7 cellular contexts compared by ENCODE assay signal in genomic region chr20:6051505-6051904, GRCh38. TPM values are rescaled to one million over a fixed set of nuclear protein-coding genes. Genes with fewer than 3 reads are reported as not detected.
DNase-seq lines count a peak whose midpoint lies in the region; ATAC-seq and TF ChIP-seq lines count a peak whose summit lies in the region.

No MANE protein-coding gene starts in this region.

- H3K27me3 ChIP-seq in H7 (ENCODE audit: control insufficient read depth, insufficient read depth, low read length), result peaks cover 35% of the 10 kb centered on the region
- H3K27me3 ChIP-seq in Panc1 (ENCODE audit: control insufficient read depth, insufficient read depth, low read length), result peaks cover 7% of the 10 kb centered on the region

- H3K4me3 ChIP-seq in H7 (ENCODE audit: insufficient read depth, low read depth, low read length), result peak overlapping the region; percentile 49
- H3K4me3 ChIP-seq in Panc1 (ENCODE audit: low read depth in 2 of 2, low read length in 2 of 2), result peak overlapping the region; percentile 34 to 39; a peak in 2 of 4 replicates
- H3K4me3 ChIP-seq in fibroblast of pulmonary artery (replicated peaks; ENCODE audit: low read depth, low read length), result peak overlapping the region; percentile 38

- in situ Hi-C loops in Panc1 (cut with HindIII; ENCODE audit: low pct_unique_long_range_greater_than_20kb, low sequenced_read_pairs), result no loop called here

- no peaks in the 10 kb centered on the region for H3K9me3 ChIP-seq in Panc1 (ENCODE audit: control insufficient read depth, insufficient read depth, low read depth, low read length)

- peaks cover 12% of the 10 kb centered on the region; the same call in 1 of the 2 replicates for H3K4me1 ChIP-seq in Panc1 (ENCODE audit: control insufficient read depth, insufficient read depth, low read length)

- ATAC-seq in Panc1, result no peak
- no peak for ATAC-seq in GM21619 (IDR thresholded peaks at IDR 0.05; ENCODE audit: unreplicated experiment)

- TF ChIP-seq CTCF in Panc1 (IDR thresholded peaks at IDR 0.05) (no peak), fibroblast of pulmonary artery (IDR thresholded peaks at IDR 0.05; ENCODE audit: low read length, missing control alignments) (no peak)

- CTCF ChIA-PET in Panc1 (lab: Charles Lee), result no interaction called here

- H3K36me3 ChIP-seq in H7 (replicated peaks; ENCODE audit: control insufficient read depth, insufficient read depth, low read length) (no peaks in the 10 kb centered on the region), Panc1 (ENCODE audit: control insufficient read depth, insufficient read depth, low read length) (no peaks in the 10 kb centered on the region)

- BruUV-seq in Panc1 (replicated peaks; lab: Mats Ljungman, UMichigan), result no TSS peak

- H3K27ac ChIP-seq in Panc1 (ENCODE audit: low read length), result no peak overlapping the region

- intact Hi-C loops in Panc1 (cut with micrococcal nuclease; ENCODE audit: unreplicated experiment), result no loop called here

- POLR2A ChIA-PET in Panc1 (lab: Charles Lee), result no interaction called here

- DNase-seq in H7 (peak; percentile 46), Panc1 (ENCODE audit: low read depth, low spot score) (no peak), fibroblast of pulmonary artery (ENCODE audit: low read depth) (peak; percentile 58), renal cortical epithelial cell (ENCODE audit: low read depth) (peak; percentile 99), SKM-1 (lab: John Stamatoyannopoulos, UW; ENCODE audit: unreplicated experiment) (no peak), NCI-H524 (lab: John Stamatoyannopoulos, UW) (no peak)

RNA-seq across cellular contexts. Expression of gene LRRN4, which starts 2.4 kb away (rescaled TPM):
- total RNA-seq in H7 (2014; rRNA removed; shearing (Covaris generic)), result 0.41 and 0.76 TPM in 2 replicates
- total RNA-seq in Panc1 (2021; ENCODE audit: unreplicated experiment), result 0.57 TPM
- 0.40 TPM for polyA plus RNA-seq in Panc1 (2012; ENCODE audit: insufficient read length)
- 81.4 and 113 TPM in 2 replicates for total RNA-seq in renal cortical epithelial cell

RNA-seq across cellular contexts. Expression of gene CRLS1, which starts 45.6 kb away (rescaled TPM):
- 62.9 and 65.1 TPM in 2 replicates for total RNA-seq in H7 (2014; rRNA removed; shearing (Covaris generic))
- total RNA-seq in Panc1 (2021; ENCODE audit: unreplicated experiment) (42.7 TPM), renal cortical epithelial cell (62.3 and 84.2 TPM in 2 replicates)
- polyA plus RNA-seq in Panc1 (2012; ENCODE audit: insufficient read length), result 19.9 TPM

Comparison
In these comparisons a context has a peak if more than half of its experiments do, and no peak if none do; other contexts are left out.
1. DNase-seq: peak in H7 (single experiment), fibroblast of pulmonary artery (single experiment) and renal cortical epithelial cell (single experiment); none in Panc1 (single experiment), SKM-1 (single experiment) and NCI-H524 (0 of 2).
2. RNA of gene LRRN4, which starts 2.4 kb away (total RNA-seq): 81.4 to 113 TPM in renal cortical epithelial cell; 0.41 to 0.76 TPM in H7 and 0.57 TPM in Panc1 (single experiment); every median in the first group is over 10 times any median in the second.
3. Peak in every context shown above with its lines, with median percentiles within 50 percentile points of each other: H3K4me3 ChIP-seq.